ENCODE assay signal across 8 cellular contexts in the genomic region with DNA sequence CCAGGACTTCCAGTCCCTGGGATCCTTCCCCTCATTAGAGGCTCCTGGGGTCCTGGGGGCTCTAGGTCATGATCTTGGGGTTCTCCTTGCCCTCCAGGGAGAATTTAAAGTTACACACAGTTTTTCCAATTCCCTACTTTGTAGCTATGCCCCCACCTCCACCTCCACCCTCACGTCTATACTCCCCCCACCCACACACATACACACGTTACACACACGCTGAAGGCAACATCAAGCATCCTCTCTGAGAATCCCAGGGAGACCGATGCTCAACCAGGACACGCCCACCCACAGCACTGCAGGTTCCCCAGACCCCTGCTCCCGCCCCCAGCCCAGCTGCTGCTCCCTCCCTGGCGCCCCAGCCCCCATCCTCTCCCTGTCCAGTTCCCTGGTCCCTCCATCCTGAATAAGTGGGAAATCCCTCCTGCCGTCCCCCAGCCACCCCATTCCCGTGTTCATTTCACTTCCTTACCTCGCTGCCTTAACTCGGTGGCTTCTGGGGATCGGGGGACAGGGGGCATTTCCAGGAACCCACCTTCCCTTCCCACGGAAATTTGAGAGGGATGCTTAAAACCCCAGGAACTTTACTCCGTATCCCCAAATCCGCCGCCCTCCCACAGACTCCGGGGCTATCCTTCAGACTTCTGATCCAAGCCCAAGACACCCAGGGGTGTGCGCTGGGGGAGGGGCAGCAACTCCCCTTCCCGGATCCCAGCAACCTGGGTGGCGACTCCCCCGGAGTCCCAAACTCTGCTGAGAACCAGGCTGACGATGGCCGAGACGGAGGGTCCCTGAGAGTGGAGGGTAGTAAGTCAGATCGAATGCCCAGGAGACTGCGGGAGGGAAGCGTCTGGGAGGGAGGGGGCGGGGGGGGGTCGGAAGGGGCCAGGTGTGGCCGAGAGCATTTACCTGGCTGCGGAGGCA. TPM values are rescaled to one million over a fixed set of nuclear protein-coding genes. Genes with fewer than 3 reads are reported as not detected.
A peak's percentile ranks its signal among the peaks of the same experiment; 100 is the strongest.
DNase-seq lines count a peak whose midpoint lies in the region; ATAC-seq and TF ChIP-seq lines count a peak whose summit lies in the region.

No MANE protein-coding gene starts in this region.

- H3K4me1 ChIP-seq in PC-3 (ENCODE audit: insufficient read depth, low read length) (no peaks in the 10 kb centered on the region), esophagus (ENCODE audit: control insufficient read depth in 2 of 2, insufficient read depth in 2 of 2, low read length in 1 of 2) (peaks cover 0 to 9% of the 10 kb centered on the region in 2 donors)

- H3F3A ChIP-seq in PC-3 (ENCODE audit: low read length, unreplicated experiment), result no peaks in the 10 kb centered on the region

- no peaks in the 10 kb centered on the region for H3K9me2 ChIP-seq in PC-3 (replicated peaks; ENCODE audit: low read length)

- H3K79me2 ChIP-seq in PC-3 (ENCODE audit: low read length), result no peaks in the 10 kb centered on the region

- no peak overlapping the region for H3K9ac ChIP-seq in PC-3 (ENCODE audit: low read length)

- no peaks in the 10 kb centered on the region for H3K9me3 Mint-ChIP-seq in CD4-positive, alpha-beta T cell

- no peak overlapping the region for H2AFZ ChIP-seq in PC-3 (ENCODE audit: low read length)

- no TSS peak for BruUV-seq in PC-3 (replicated peaks; lab: Mats Ljungman, UMichigan)

- WGBS in esophagus, 2 donors, result 6 to 7% methylated on average over 29 to 31 of the region's 31 CpGs

- peaks cover 63% of the 10 kb centered on the region for H3K27me3 Mint-ChIP-seq in CD4-positive, alpha-beta T cell

- no peaks in the 10 kb centered on the region for H3K36me3 Mint-ChIP-seq in CD4-positive, alpha-beta T cell (ENCODE audit: low read depth)

- H4K20me1 ChIP-seq in PC-3 (ENCODE audit: low read length), result no peaks in the 10 kb centered on the region

- H3K27ac Mint-ChIP-seq in CD4-positive, alpha-beta T cell, result no peak overlapping the region

- no peaks in the 10 kb centered on the region for H3K9me3 ChIP-seq in CD4-positive, alpha-beta T cell (ENCODE audit: control insufficient read depth, low read length)
- no peaks in the 10 kb centered on the region for H3K9me3 ChIP-seq in PC-3 (ENCODE audit: low read length)
- H3K9me3 ChIP-seq in esophagus (ENCODE audit: control insufficient read depth in 2 of 2, insufficient read depth in 1 of 2, low read depth in 1 of 2, low read length in 1 of 2), result no peaks in the 10 kb centered on the region

- no peak for ATAC-seq in CD4-positive, alpha-beta T cell (ENCODE audit: poor library complexity)
- no peak for ATAC-seq in PC-3
- peak; percentile 18 for ATAC-seq in omental fat pad (ENCODE audit: low FRiP score)

- no peak overlapping the region for H3K27ac ChIP-seq in CD4-positive, alpha-beta T cell (ENCODE audit: low read depth, low read length)
- H3K27ac ChIP-seq in PC-3 (ENCODE audit: low read length) (no peak overlapping the region), esophagus (ENCODE audit: low read depth in 2 of 2, low read length in 1 of 2) (peak overlapping the region in 1 of 2 donors; percentile 63)

- DNase-seq in CD4-positive, alpha-beta T cell, result no peak
- DNase-seq in PC-3, result no peak
- DNase-seq in omental fat pad (ENCODE audit: low spot score), result no peak
- no peak for DNase-seq in NCI-H187 (lab: John Stamatoyannopoulos, UW)
- DNase-seq in NCI-H226, result no peak
- DNase-seq in NCI-H2029 (lab: John Stamatoyannopoulos, UW), result no peak
- no peak for DNase-seq in activated CD4-positive, CD25-positive, alpha-beta regulatory T cell treated with anti-CD3 and anti-CD28 coated beads, Interleukin-2, amount 50 U/mL, for 72 hours

- TF ChIP-seq CTCF in CD4-positive, alpha-beta T cell (IDR thresholded peaks at IDR 0.05), result no peak
- TF ChIP-seq CTCF in PC-3 (conservative IDR thresholded peaks at IDR 0.05; ENCODE audit: low read depth, low read length) (no peak), omental fat pad (IDR thresholded peaks at IDR 0.05) (no peak)

- H3K4me3 ChIP-seq in PC-3 (ENCODE audit: low read length), result peak overlapping the region; percentile 55; the same call in 1 of the 2 replicates
- peak overlapping the region; percentile 48 to 50 for H3K4me3 ChIP-seq in esophagus (ENCODE audit: low read depth in 1 of 2, low read length in 2 of 2)

- CTCF ChIA-PET in CD4-positive, alpha-beta T cell (lab: Charles Lee), result no interaction called here
- CTCF ChIA-PET in PC-3 (lab: Charles Lee), result no interaction called here

- H3K4me1 Mint-ChIP-seq in CD4-positive, alpha-beta T cell (ENCODE audit: low read depth), result peaks cover 4% of the 10 kb centered on the region

- H3K36me3 ChIP-seq in PC-3 (ENCODE audit: low read depth, low read length) (no peaks in the 10 kb centered on the region), esophagus (ENCODE audit: control insufficient read depth in 2 of 2, insufficient read depth in 2 of 2, low read length in 1 of 2) (no peaks in the 10 kb centered on the region)

- POLR2A ChIA-PET in CD4-positive, alpha-beta T cell (lab: Charles Lee), result no interaction called here
- POLR2A ChIA-PET in PC-3 (lab: Charles Lee; ENCODE audit: unreplicated experiment), result no interaction called here

- H3K4me3 Mint-ChIP-seq in CD4-positive, alpha-beta T cell, result peak overlapping the region; percentile 45

- peaks cover 41% of the 10 kb centered on the region for H3K27me3 ChIP-seq in CD4-positive, alpha-beta T cell (ENCODE audit: control insufficient read depth, insufficient read depth, low read length)
- peaks cover 46% of the 10 kb centered on the region for H3K27me3 ChIP-seq in PC-3 (ENCODE audit: low read length)
- H3K27me3 ChIP-seq in esophagus (ENCODE audit: control insufficient read depth in 1 of 2, insufficient read depth in 2 of 2, low read length in 2 of 2), result no peaks in the 10 kb centered on the region

- H3K4me2 ChIP-seq in PC-3 (ENCODE audit: low read length), result peak overlapping the region; percentile 80

- intact Hi-C loops in CD4-positive, alpha-beta T cell (cut with DNase I, micrococcal nuclease), result no loop called here
- intact Hi-C loops in PC-3 (cut with micrococcal nuclease), result no loop called here

RNA-seq across cellular contexts. Expression of a gene that starts 6.7 kb away (rescaled TPM):
- total RNA-seq in CD4-positive, alpha-beta T cell, result under 1 TPM; 0.25 to 0.34 TPM
- total RNA-seq in PC-3 (2014; rRNA removed) (1.0 and 1.5 TPM in 2 replicates), omental fat pad (100 to 1,000 TPM; 135 to 453 (median 361) TPM)
- polyA plus RNA-seq in esophagus, result 10 to 100 TPM; 28.3 to 39.0 TPM

RNA-seq across cellular contexts. Expression of a gene that starts 59.6 kb away (rescaled TPM):
- total RNA-seq in CD4-positive, alpha-beta T cell, result under 1 TPM; 0.78 to 0.85 TPM
- total RNA-seq in PC-3 (2014; rRNA removed) (not detected in 2 replicates), omental fat pad (under 1 TPM in 2 of 4 donors, not detected in 2; 0.60 to 0.95 TPM)
- under 1 TPM; 0.28 to 0.52 TPM for polyA plus RNA-seq in esophagus

Comparison
In these comparisons a context has a peak if more than half of its experiments do, and no peak if none do; other contexts are left out.
1. RNA of a gene that starts 6.7 kb away (total RNA-seq): 135 to 453 TPM in omental fat pad; 1.0 to 1.5 TPM in PC-3 and 0.25 to 0.34 TPM in CD4-positive, alpha-beta T cell; every median in the first group is over 10 times any median in the second.